Comparison of ENCODE assay signal across 12 cellular contexts in genomic region chr4:99301376-99302164, GRCh38. TPM values are rescaled to one million over a fixed set of nuclear protein-coding genes. Genes with fewer than 3 reads are reported as not detected.
A peak's percentile ranks its signal among the peaks of the same experiment; 100 is the strongest.
DNase-seq lines count a peak whose midpoint lies in the region; TF ChIP-seq lines count a peak whose summit lies in the region.
"Had no signal": no experiment of that assay in that cellular context is flagged by ENCODE, and none has a peak within 500 bp of the region (broad histone marks: within the 10 kb centered on the region; RNA-seq: fewer than 3 reads in every experiment).

No MANE protein-coding gene starts in this region.

- TF ChIP-seq CTCF in ascending aorta (IDR thresholded peaks at IDR 0.05) (no peak), fibroblast of mammary gland (conservative IDR thresholded peaks at IDR 0.05; ENCODE audit: control insufficient read depth, insufficient read depth, low read depth, low read length) (no peak)

- H3K27me3 ChIP-seq in ascending aorta = no peaks in the 10 kb centered on the region
- H3K27me3 ChIP-seq: body of pancreas had no signal

- H3K36me3 ChIP-seq in ascending aorta (no peaks in the 10 kb centered on the region), urinary bladder (ENCODE audit: insufficient read depth) (no peaks in the 10 kb centered on the region)

- H3K9me3 ChIP-seq in ascending aorta = peaks cover 7 to 17% of the 10 kb centered on the region in 2 donors
- H3K9me3 ChIP-seq: body of pancreas had no signal

- H3K27ac ChIP-seq in ascending aorta (peak overlapping the region; percentile 81 to 88), urinary bladder (ENCODE audit: low read depth) (peak overlapping the region; percentile 63)
- H3K27ac ChIP-seq: body of pancreas, parathyroid adenoma had no signal

- H3K4me3 ChIP-seq in ascending aorta (no peak overlapping the region), fibroblast of mammary gland (ENCODE audit: control insufficient read depth, low read depth, low read length) (no peak overlapping the region), urinary bladder (ENCODE audit: low read depth, low read length) (no peak overlapping the region)
- H3K4me3 ChIP-seq: body of pancreas, GM23338 had no signal

- H3K4me1 ChIP-seq in ascending aorta (peaks cover 3 to 16% of the 10 kb centered on the region in 2 donors), urinary bladder (ENCODE audit: insufficient read depth) (no peaks in the 10 kb centered on the region)
- H3K4me1 ChIP-seq: parathyroid adenoma had no signal

- DNase-seq in ascending aorta (ENCODE audit: low spot score in 2 of 2) (peak in 1 of 2 donors; percentile 65), fibroblast of mammary gland (ENCODE audit: low read depth) (peak; percentile 76), non-pigmented ciliary epithelial cell (ENCODE audit: low read depth) (peak; percentile 6), NCI-H1417 treated with DMSO at 0.1 percent for 48 hours (lab: John Stamatoyannopoulos, UW) (no peak), NCI-H1092 (lab: John Stamatoyannopoulos, UW) (no peak)
- DNase-seq in stimulated activated CD8-positive, alpha-beta memory T cell treated with anti-CD3 and anti-CD28 coated beads, Interleukin-4, amount 100 ng/mL, for 48 hours = no peak
- DNase-seq: activated effector memory CD4-positive, alpha-beta T cell treated with Interleukin-2 at 50 U/mL for 16 hours; CD8-positive, alpha-beta memory T cell had no signal

- intact Hi-C loops in ascending aorta (cut with DNase I) = loop anchor here (2.0 to 10.0 kb wide), 6 partner anchors 23 to 261 kb away; no protein-coding TSS in a partner anchor

- WGBS in urinary bladder = 79% methylated on average over 7 of the region's 7 CpGs

RNA-seq across cellular contexts. Expression of gene ADH1A, which starts 10.8 kb away (rescaled TPM):
- total RNA-seq in ascending aorta = not detected
- total RNA-seq in urinary bladder = not detected
- polyA plus RNA-seq in urinary bladder = 0.08 TPM
- total RNA-seq: CD8-positive, alpha-beta memory T cell; GM23338 had no signal
- polyA plus RNA-seq: CD8-positive, alpha-beta memory T cell; GM23338 had no signal

RNA-seq across cellular contexts. Expression of gene ADH1B, which starts 19.6 kb away (rescaled TPM):
- total RNA-seq in ascending aorta = 650 TPM
- 97.0 TPM for total RNA-seq in urinary bladder
- 864 TPM for polyA plus RNA-seq in urinary bladder
- total RNA-seq: CD8-positive, alpha-beta memory T cell; GM23338 had no signal
- polyA plus RNA-seq: CD8-positive, alpha-beta memory T cell; GM23338 had no signal

RNA-seq across cellular contexts. Expression of gene ADH1C, which starts 51.0 kb away (rescaled TPM):
- total RNA-seq in ascending aorta = 4.6 TPM
- 4.7 TPM for total RNA-seq in urinary bladder
- polyA plus RNA-seq in urinary bladder = 10.8 TPM
- total RNA-seq: CD8-positive, alpha-beta memory T cell; GM23338 had no signal
- polyA plus RNA-seq: CD8-positive, alpha-beta memory T cell; GM23338 had no signal

Comparison
In these comparisons a context has a peak if more than half of its experiments do, and no peak if none do; other contexts are left out.
1. DNase-seq: peak in fibroblast of mammary gland (single experiment) and non-pigmented ciliary epithelial cell (single experiment); none in stimulated activated CD8-positive, alpha-beta memory T cell treated with anti-CD3 and anti-CD28 coated beads, Interleukin-4, amount 100 ng/mL, for 48 hours (single experiment), NCI-H1417 treated with DMSO at 0.1 percent for 48 hours (single experiment) and NCI-H1092 (single experiment).